Comparison of ENCODE assay signal across 1 cellular context in the genomic region with DNA sequence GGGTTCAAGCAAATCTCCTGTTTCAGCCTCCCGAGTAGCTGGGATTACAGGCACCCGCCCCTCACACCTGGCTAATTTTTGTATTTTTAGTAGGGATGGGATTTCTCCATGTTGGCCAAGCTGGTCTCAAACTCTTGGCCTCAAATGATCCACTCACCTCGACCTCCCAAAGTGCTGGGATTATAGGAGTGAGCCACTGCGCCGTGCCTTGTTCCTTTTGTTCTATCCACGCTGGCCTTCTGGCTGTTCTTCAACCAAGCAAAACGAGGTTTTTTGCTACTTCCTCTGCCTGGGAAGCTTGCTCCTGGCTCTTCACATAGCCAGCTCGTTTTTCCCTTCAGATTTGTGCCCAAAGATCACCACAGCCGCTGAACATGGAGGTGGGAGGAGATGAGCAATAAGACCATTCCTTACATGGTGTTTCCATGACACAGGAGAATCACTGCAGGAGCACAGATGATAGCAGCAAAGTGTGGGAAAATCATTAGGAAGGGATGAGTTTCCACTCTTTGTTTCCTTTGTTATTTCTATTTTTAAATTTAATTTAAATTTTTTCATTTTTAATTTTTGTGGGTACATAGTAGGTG.
TF ChIP-seq lines count a peak whose summit lies in the region.

No MANE protein-coding gene starts in this region.

TF ChIP-seq in SK-N-SH treated with all-trans-retinoic acid at 6 μM for 48 hours, 23 proteins besides CTCF, POLR2A, EP300 and RAD21 (continued from another document):
- TF ChIP-seq, protein P1, sequence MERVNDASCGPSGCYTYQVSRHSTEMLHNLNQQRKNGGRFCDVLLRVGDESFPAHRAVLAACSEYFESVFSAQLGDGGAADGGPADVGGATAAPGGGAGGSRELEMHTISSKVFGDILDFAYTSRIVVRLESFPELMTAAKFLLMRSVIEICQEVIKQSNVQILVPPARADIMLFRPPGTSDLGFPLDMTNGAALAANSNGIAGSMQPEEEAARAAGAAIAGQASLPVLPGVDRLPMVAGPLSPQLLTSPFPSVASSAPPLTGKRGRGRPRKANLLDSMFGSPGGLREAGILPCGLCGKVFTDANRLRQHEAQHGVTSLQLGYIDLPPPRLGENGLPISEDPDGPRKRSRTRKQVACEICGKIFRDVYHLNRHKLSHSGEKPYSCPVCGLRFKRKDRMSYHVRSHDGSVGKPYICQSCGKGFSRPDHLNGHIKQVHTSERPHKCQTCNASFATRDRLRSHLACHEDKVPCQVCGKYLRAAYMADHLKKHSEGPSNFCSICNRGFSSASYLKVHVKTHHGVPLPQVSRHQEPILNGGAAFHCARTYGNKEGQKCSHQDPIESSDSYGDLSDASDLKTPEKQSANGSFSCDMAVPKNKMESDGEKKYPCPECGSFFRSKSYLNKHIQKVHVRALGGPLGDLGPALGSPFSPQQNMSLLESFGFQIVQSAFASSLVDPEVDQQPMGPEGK (CRISPR knock-in tag; IDR thresholded peaks at IDR 0.05; ENCODE audit: borderline replicate concordance): no peak
- TF ChIP-seq OSR1 (CRISPR knock-in tag; IDR thresholded peaks at IDR 0.05) (no peak), SNAI2 (CRISPR knock-in tag; IDR thresholded peaks at IDR 0.05) (no peak), ARNTL (CRISPR knock-in tag; IDR thresholded peaks at IDR 0.05; ENCODE audit: borderline replicate concordance, low read depth) (no peak), ZNF565 (CRISPR knock-in tag; conservative IDR thresholded peaks at IDR 0.05; ENCODE audit: low read depth) (no peak), CSDC2 (CRISPR knock-in tag; IDR thresholded peaks at IDR 0.05) (no peak)
- TF ChIP-seq, protein P2, sequence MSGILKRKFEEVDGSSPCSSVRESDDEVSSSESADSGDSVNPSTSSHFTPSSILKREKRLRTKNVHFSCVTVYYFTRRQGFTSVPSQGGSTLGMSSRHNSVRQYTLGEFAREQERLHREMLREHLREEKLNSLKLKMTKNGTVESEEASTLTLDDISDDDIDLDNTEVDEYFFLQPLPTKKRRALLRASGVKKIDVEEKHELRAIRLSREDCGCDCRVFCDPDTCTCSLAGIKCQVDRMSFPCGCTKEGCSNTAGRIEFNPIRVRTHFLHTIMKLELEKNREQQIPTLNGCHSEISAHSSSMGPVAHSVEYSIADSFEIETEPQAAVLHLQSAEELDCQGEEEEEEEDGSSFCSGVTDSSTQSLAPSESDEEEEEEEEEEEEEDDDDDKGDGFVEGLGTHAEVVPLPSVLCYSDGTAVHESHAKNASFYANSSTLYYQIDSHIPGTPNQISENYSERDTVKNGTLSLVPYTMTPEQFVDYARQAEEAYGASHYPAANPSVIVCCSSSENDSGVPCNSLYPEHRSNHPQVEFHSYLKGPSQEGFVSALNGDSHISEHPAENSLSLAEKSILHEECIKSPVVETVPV (CRISPR knock-in tag; IDR thresholded peaks at IDR 0.05): no peak
